ENCODE assay signal across 8 cellular contexts in the genomic region with DNA sequence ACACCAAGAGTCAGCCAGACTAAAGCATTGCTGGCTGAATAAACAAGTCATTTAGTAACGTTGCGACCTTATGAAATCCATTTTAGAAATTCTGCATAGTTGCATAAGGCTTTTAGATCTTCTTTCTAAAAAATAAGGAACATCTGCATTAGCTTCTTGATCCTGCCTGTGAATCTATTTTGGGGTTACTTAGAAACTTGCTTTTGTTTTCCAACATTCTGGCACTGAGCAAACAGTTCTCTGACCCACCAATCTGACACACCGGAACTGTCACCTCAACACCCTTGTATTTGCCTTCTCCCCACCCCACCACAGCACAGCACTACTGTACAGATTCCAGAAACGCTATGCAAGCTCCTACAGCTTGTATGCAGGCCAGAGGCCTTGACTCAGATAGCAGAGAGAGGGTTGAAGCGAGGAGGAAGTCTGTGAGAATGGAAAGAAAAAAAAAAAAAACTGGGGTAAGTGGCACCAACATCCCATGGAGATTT. TPM values are rescaled to one million over a fixed set of nuclear protein-coding genes. Genes with fewer than 3 reads are reported as not detected.
A peak's percentile ranks its signal among the peaks of the same experiment; 100 is the strongest.
DNase-seq lines count a peak whose midpoint lies in the region; ATAC-seq and TF ChIP-seq lines count a peak whose summit lies in the region.

No MANE protein-coding gene starts in this region.

- WGBS in testis, 2 donors = 29 to 32% methylated on average over 5 of the region's 5 CpGs

- no peak overlapping the region for H3K4me3 ChIP-seq in testis

- peaks cover 27% of the 10 kb centered on the region for H3K4me1 ChIP-seq in testis

- TF ChIP-seq CTCF in testis (IDR thresholded peaks at IDR 0.05) = no peak

- no peaks in the 10 kb centered on the region for H3K9me3 ChIP-seq in testis

- peak; percentile 91 for DNase-seq in LHCN-M2 (ENCODE audit: low read depth)
- DNase-seq in left colon = peak in 1 of 2 donors; percentile 45
- DNase-seq in testis = peak; percentile 23
- DNase-seq in medulla oblongata (ENCODE audit: extremely low spot score) = no peak

- ATAC-seq in left colon (peak; percentile 47), GM19324 (IDR thresholded peaks at IDR 0.05; ENCODE audit: low FRiP score, unreplicated experiment) (no peak), GM19455 (IDR thresholded peaks at IDR 0.05; ENCODE audit: unreplicated experiment) (no peak), GM18858 (IDR thresholded peaks at IDR 0.05; ENCODE audit: unreplicated experiment) (no peak)

- no peak for TF ChIP-seq POLR2A in testis (IDR thresholded peaks at IDR 0.05)

- no peaks in the 10 kb centered on the region for H3K27me3 ChIP-seq in testis

- peak overlapping the region; percentile 30 for H3K27ac ChIP-seq in cingulate gyrus (ENCODE audit: low read depth, low read length)
- H3K27ac ChIP-seq in testis = peak overlapping the region in 1 of 2 donors; percentile 64

- H3K36me3 ChIP-seq in testis (ENCODE audit: low read depth, missing control alignments) = no peaks in the 10 kb centered on the region

- intact Hi-C loops in left colon (cut with DNase I, micrococcal nuclease) (no loop called here), testis (cut with DNase I; ENCODE audit: low total_unique reads) (no loop called here)

RNA-seq across cellular contexts. Expression of a gene that starts 55.0 kb away (rescaled TPM):
- total RNA-seq in LHCN-M2 (2014; rRNA removed) = 32.5 and 37.4 TPM in 2 replicates
- 21.3 TPM for polyA plus RNA-seq in LHCN-M2 (2012)
- total RNA-seq in left colon = 10 to 100 TPM; 40.5 to 47.0 TPM
- 10 to 100 TPM; 27.7 to 28.7 TPM for total RNA-seq in testis
- polyA plus RNA-seq in testis (ENCODE audit: insufficient read depth, low read depth, low replicate concordance) = 20.8 TPM
